Comparison of ENCODE assay signal across 20 cellular contexts in genomic region chr2:118837067-118837466, GRCh38. TPM values are rescaled to one million over a fixed set of nuclear protein-coding genes. Genes with fewer than 3 reads are reported as not detected.
A peak's percentile ranks its signal among the peaks of the same experiment; 100 is the strongest.
DNase-seq lines count a peak whose midpoint lies in the region; ATAC-seq, FAIRE-seq and TF ChIP-seq lines count a peak whose summit lies in the region.
"Had no signal": no experiment of that assay in that cellular context is flagged by ENCODE, and none has a peak within 500 bp of the region (broad histone marks: within the 10 kb centered on the region; RNA-seq: fewer than 3 reads in every experiment).

No MANE protein-coding gene starts in this region.

- no peak for TF ChIP-seq EP300 in H1 (IDR thresholded peaks at IDR 0.05; ENCODE audit: borderline replicate concordance in 1 of 2, low read depth in 2 of 2, low read length in 2 of 2)

- no peak overlapping the region for H2BK20ac ChIP-seq in H1 (ENCODE audit: low read length)

- no peak overlapping the region for H3K23ac ChIP-seq in H1 (ENCODE audit: insufficient read length)

- FAIRE-seq in H1 (lab: Jason Lieb, UNC), result no peak
- FAIRE-seq: A549, GM12878, RCC 7860 had no signal

- H2AFZ ChIP-seq in GM23338 (no peak overlapping the region), H1 (ENCODE audit: low read length) (no peak overlapping the region)

- intact Hi-C loops in left ventricle myocardium superior (cut with micrococcal nuclease) (no loop called here), breast epithelium (cut with DNase I; ENCODE audit: low total_unique reads) (no loop called here)

- CTCF ChIA-PET in H1 (lab: Charles Lee; ENCODE audit: partially characterized antibody), result interaction anchor here (4.5 kb wide), 1 partner anchor 11 kb away, joined by 13 read pairs; no protein-coding TSS in a partner anchor

- H3K14ac ChIP-seq in H1 (ENCODE audit: insufficient read length), result no peak overlapping the region

- H3K36me3 ChIP-seq in GM23338 (ENCODE audit: insufficient read depth) (no peaks in the 10 kb centered on the region), H1 (ENCODE audit: control insufficient read depth in 2 of 4, insufficient read depth in 4 of 4, low read length in 3 of 4) (peaks cover 0 to 15% (median 0%) of the 10 kb centered on the region in 4 experiments; a peak in 1 of 8 replicates), breast epithelium (no peaks in the 10 kb centered on the region)
- H3K36me3 ChIP-seq: BE2C had no signal

- POLR2A ChIA-PET in H1 (lab: Charles Lee; ENCODE audit: partially characterized antibody), result interaction anchor here (1.2 kb wide), 2 partner anchors 8 to 14 kb away, joined by 3 read pairs; no protein-coding TSS in a partner anchor

- peaks cover 24% of the 10 kb centered on the region for H4K20me1 ChIP-seq in GM23338 (replicated peaks; ENCODE audit: insufficient read depth)
- H4K20me1 ChIP-seq in H1 (replicated peaks in 1 of 2; ENCODE audit: control insufficient read depth in 1 of 2, insufficient read depth in 2 of 2, low read length in 2 of 2), result peaks cover 14 to 16% of the 10 kb centered on the region in 2 experiments

- no peak overlapping the region for H3K9ac ChIP-seq in H1 (replicated peaks in 1 of 4; ENCODE audit: extremely low read depth in 1 of 4, low read depth in 3 of 4, low read length in 3 of 4)

- H3K79me1 ChIP-seq in H1 (ENCODE audit: low read depth, low read length), result no peaks in the 10 kb centered on the region

- H3K4me3 ChIP-seq in GM23338 (peak overlapping the region; percentile 69), H1 (ENCODE audit: extremely low read depth in 1 of 4, insufficient read depth in 2 of 4, low read depth in 3 of 4, low read length in 4 of 4) (peak overlapping the region in 1 of 4 experiments; percentile 63; a peak in 2 of 8 replicates), breast epithelium (no peak overlapping the region)
- H3K4me3 ChIP-seq: GM12878, MG63, SJSA1 had no signal

- H2BK120ac ChIP-seq in H1 (replicated peaks; ENCODE audit: low read depth, low read length), result no peak overlapping the region

- H3K4me1 Mint-ChIP-seq in GM23338 (peaks cover 41% of the 10 kb centered on the region), neural crest cell (peaks cover 15% of the 10 kb centered on the region), type B pancreatic cell (ENCODE audit: unreplicated experiment) (peaks cover 6% of the 10 kb centered on the region)

- no peaks in the 10 kb centered on the region for H3K9me2 ChIP-seq in GM23338 (ENCODE audit: insufficient read depth)

- H3K9me3 ChIP-seq in H1 (ENCODE audit: insufficient read depth in 2 of 2, low read depth in 1 of 2, low read length in 1 of 2), result no peaks in the 10 kb centered on the region; a peak in 1 of 4 replicates
- H3K9me3 ChIP-seq in breast epithelium, result no peaks in the 10 kb centered on the region
- H3K9me3 ChIP-seq: A549, BE2C, MG63, SJSA1 had no signal

- H3K79me2 ChIP-seq in GM23338 (replicated peaks; ENCODE audit: insufficient read depth) (no peaks in the 10 kb centered on the region), H1 (ENCODE audit: control insufficient read depth in 1 of 2, insufficient read depth in 2 of 2, low read length in 2 of 2) (no peaks in the 10 kb centered on the region)

- peaks cover 8% of the 10 kb centered on the region; the same call in 1 of the 2 replicates for H3F3A ChIP-seq in GM23338 (replicated peaks; ENCODE audit: low read depth)

- no peak overlapping the region for H2BK5ac ChIP-seq in H1 (ENCODE audit: low read depth, low read length)

- 16% methylated on average over 8 of the region's 9 CpGs; no CpG with 5 or more reads in 1 of the 2 experiments for WGBS in H1 (ENCODE audit: extremely low coverage in 1 of 2, insufficient coverage in 1 of 2, insufficient read length in 1 of 2, insufficient replicate concordance in 2 of 2, low coverage in 1 of 2, low lambda C conversion rate in 2 of 2, missing lambda C conversion rate in 1 of 2), 2 experiments

- H3K4me1 ChIP-seq in GM23338 (ENCODE audit: insufficient read depth), result peaks cover 55% of the 10 kb centered on the region
- peaks cover 5 to 39% (median 27%) of the 10 kb centered on the region in 4 experiments for H3K4me1 ChIP-seq in H1 (replicated peaks in 1 of 4; ENCODE audit: control insufficient read depth in 3 of 4, insufficient read depth in 4 of 4, low read length in 3 of 4)
- peaks cover 0 to 3% of the 10 kb centered on the region in 2 donors for H3K4me1 ChIP-seq in breast epithelium
- H3K4me1 ChIP-seq: BE2C had no signal

- peak overlapping the region; percentile 91 for H3K4me2 ChIP-seq in GM23338
- H3K4me2 ChIP-seq in H1 (ENCODE audit: insufficient read depth in 1 of 2, low read depth in 2 of 2, low read length in 2 of 2), result peak overlapping the region; percentile 35 to 88; a peak in 3 of 4 replicates

- H3K4ac ChIP-seq in H1 (replicated peaks; ENCODE audit: insufficient read length, low read depth, low read length), result no peak overlapping the region

- H3K27me3 Mint-ChIP-seq in GM23338 (ENCODE audit: insufficient read depth, low read depth, poor library complexity), result peaks cover 100% of the 10 kb centered on the region
- peaks cover 100% of the 10 kb centered on the region for H3K27me3 Mint-ChIP-seq in neural crest cell (ENCODE audit: low read depth)
- H3K27me3 Mint-ChIP-seq in type B pancreatic cell, result peaks cover 99% of the 10 kb centered on the region

- no peak for ATAC-seq in GM23338
- no peak for ATAC-seq in left ventricle myocardium superior
- ATAC-seq: GM12878, Right ventricle myocardium inferior had no signal

- H4K5ac ChIP-seq in H1 (ENCODE audit: insufficient read length, low read depth, low read length), result no peak overlapping the region

- H2BK15ac ChIP-seq in H1 (ENCODE audit: low read length), result no peak overlapping the region

- H2BK12ac ChIP-seq in H1 (ENCODE audit: low read depth, low read length), result peak overlapping the region; percentile 50; the same call in 1 of the 2 replicates

- H3K4me3 Mint-ChIP-seq in GM23338 (peak overlapping the region; percentile 71; the same call in 2 of the 3 replicates), neural crest cell (peak overlapping the region; percentile 87), type B pancreatic cell (peak overlapping the region; percentile 86)

- DNase-seq in GM23338 (ENCODE audit: low spot score) (peak; percentile 36), H1 (ENCODE audit: low read depth in 1 of 2, low spot score in 2 of 2) (no peak), neural crest cell (ENCODE audit: low read depth, low spot score) (no peak), type B pancreatic cell (ENCODE audit: extremely low spot score, unreplicated experiment) (peak; percentile 56), left ventricle myocardium superior (no peak), breast epithelium (ENCODE audit: low spot score in 2 of 2) (no peak), islet precursor cell (no peak)
- DNase-seq: BE2C, EL, MG63, NCI-H1417, NCI-H1694 treated with DMSO at 0.1 percent for 48 hours, NCI-H2081 treated with DMSO at 0.1 percent for 48 hours, NCI-H2171 treated with DMSO at 0.1 percent for 48 hours, OCI-M1 had no signal

- no peak overlapping the region for H4K91ac ChIP-seq in H1 (replicated peaks; ENCODE audit: insufficient read length, low read length)

- H3K27ac ChIP-seq in GM23338 (ENCODE audit: low read depth), result no peak overlapping the region
- H3K27ac ChIP-seq in H1 (ENCODE audit: low read depth, low read length), result no peak overlapping the region
- H3K27ac ChIP-seq in breast epithelium, result no peak overlapping the region
- H3K27ac ChIP-seq: SJSA1 had no signal

- H3K27ac Mint-ChIP-seq in GM23338, result no peak overlapping the region
- H3K27ac Mint-ChIP-seq in neural crest cell (ENCODE audit: unreplicated experiment), result no peak overlapping the region
- no peak overlapping the region for H3K27ac Mint-ChIP-seq in type B pancreatic cell

- no peak for TF ChIP-seq CTCF in GM23338 (conservative IDR thresholded peaks at IDR 0.05; ENCODE audit: low read depth in 2 of 2)
- no peak for TF ChIP-seq CTCF in H1 (IDR thresholded peaks at IDR 0.05; ENCODE audit: control extremely low read depth in 1 of 3, insufficient read depth in 1 of 3, low read depth in 1 of 3, low read length in 3 of 3)
- no peak for TF ChIP-seq CTCF in neural crest cell (conservative IDR thresholded peaks at IDR 0.05)
- TF ChIP-seq CTCF in type B pancreatic cell (conservative IDR thresholded peaks at IDR 0.05), result no peak
- TF ChIP-seq CTCF in breast epithelium (IDR thresholded peaks at IDR 0.05), result no peak

- peaks cover 18% of the 10 kb centered on the region; the same call in 1 of the 2 replicates for H3K23me2 ChIP-seq in H1 (ENCODE audit: low read depth, low read length)

- H3K9me3 Mint-ChIP-seq in GM23338, result no peaks in the 10 kb centered on the region; the same call in 1 of the 3 replicates
- H3K9me3 Mint-ChIP-seq in neural crest cell, result no peaks in the 10 kb centered on the region
- no peaks in the 10 kb centered on the region for H3K9me3 Mint-ChIP-seq in type B pancreatic cell

- no peak overlapping the region for H2AK5ac ChIP-seq in H1 (ENCODE audit: low read depth, low read length)

- H3K27me3 ChIP-seq in GM23338 (ENCODE audit: insufficient read depth), result peaks cover 100% of the 10 kb centered on the region
- H3K27me3 ChIP-seq in H1 (replicated peaks in 1 of 4; ENCODE audit: control insufficient read depth in 3 of 4, extremely low read depth in 1 of 4, insufficient read depth in 3 of 4, low read length in 3 of 4), result peaks cover 99 to 100% (median 100%) of the 10 kb centered on the region in 4 experiments
- H3K27me3 ChIP-seq in breast epithelium, result peaks cover 0 to 99% of the 10 kb centered on the region in 2 donors
- H3K27me3 ChIP-seq: MG63, SJSA1 had no signal

- TF ChIP-seq POLR2A in H1 (IDR thresholded peaks at IDR 0.05; ENCODE audit: control extremely low read depth in 1 of 2, low read depth in 2 of 2, low read length in 2 of 2), result no peak
- no peak for TF ChIP-seq POLR2A in breast epithelium (IDR thresholded peaks at IDR 0.05)

- no peak overlapping the region for H4K8ac ChIP-seq in H1 (ENCODE audit: extremely low read depth, insufficient read depth, low read length)

- peak overlapping the region; percentile 56; the same call in 1 of the 2 replicates for H3K18ac ChIP-seq in H1 (ENCODE audit: extremely low read depth, low read length)

- TF ChIP-seq RAD21 in H1 (IDR thresholded peaks at IDR 0.05 in 1 of 2, conservative IDR thresholded peaks at IDR 0.05 in 1 of 2; ENCODE audit: low read depth in 2 of 2, low read length in 2 of 2), result no peak

- H3K36me3 Mint-ChIP-seq in GM23338 (ENCODE audit: low read depth) (no peaks in the 10 kb centered on the region), neural crest cell (ENCODE audit: low read depth) (peaks cover 3% of the 10 kb centered on the region), type B pancreatic cell (peaks cover 6% of the 10 kb centered on the region)

- H3K56ac ChIP-seq in H1 (replicated peaks; ENCODE audit: insufficient read length, low read depth, low read length), result no peak overlapping the region

RNA-seq across cellular contexts. Expression of gene EN1, which starts 10.4 kb away (rescaled TPM):
- total RNA-seq in GM23338 (2014; rRNA removed; shearing (Covaris generic)), result 0.24 TPM in 1 of 2 replicates, not detected in the other
- 0.09 and 0.21 TPM in 2 replicates for polyA plus RNA-seq in GM23338 (2016; fragmentation: Nextera tagmentation; extraction: Ambion mirVana)
- not detected in 2 replicates for total RNA-seq in H1 (2021; fragmentation: NEBNext Ultra II Directional; extraction: Animal tissue kit (Norgen Biotek cat#: 25700))
- not detected in 2 replicates for polyA plus RNA-seq in H1 (2011; rRNA removed)
- polyA plus RNA-seq in H1 (2011; cell fraction: cytosol; rRNA removed), result not detected
- polyA plus RNA-seq in H1 (2011; cell fraction: nucleus; rRNA removed), result not detected
- 0.48 TPM in 1 of 4 replicates, not detected in the others for polyA plus RNA-seq in H1 (2012, experiment 1 of 2)
- polyA plus RNA-seq in H1 (2012, experiment 2 of 2), result not detected
- polyA plus RNA-seq in H1 (2013, experiment 1 of 2), result not detected
- polyA plus RNA-seq in H1 (2013, experiment 2 of 2), result 0.04 TPM
- polyA minus RNA-seq in H1 (2011; rRNA and poly(A)+ RNA removed), result not detected in 2 replicates
- not detected for polyA minus RNA-seq in H1 (2011; cell fraction: cytosol; rRNA and poly(A)+ RNA removed)
- polyA minus RNA-seq in H1 (2011; cell fraction: nucleus; rRNA and poly(A)+ RNA removed), result not detected
- 12.6 and 13.9 TPM in 2 replicates for total RNA-seq in neural crest cell
- total RNA-seq in type B pancreatic cell (ENCODE audit: low replicate concordance), result 0.57 and 2.7 TPM in 2 replicates
- total RNA-seq in left ventricle myocardium superior, result not detected
- 1 to 10 TPM in 2 of 3 donors, under 1 TPM in 1; 0.29 to 6.4 (median 1.6) TPM for total RNA-seq in breast epithelium
- total RNA-seq: GM12878, Right ventricle myocardium inferior had no signal
- polyA plus RNA-seq: GM12878 had no signal

Comparison
In these comparisons a context has a peak if more than half of its experiments do, and no peak if none do; other contexts are left out.
1. DNase-seq: peak in GM23338 (single experiment) and type B pancreatic cell (single experiment); none in H1 (0 of 2), neural crest cell (single experiment), left ventricle myocardium superior (single experiment), breast epithelium (0 of 2) and islet precursor cell (single experiment).
2. Peak in every context shown above with its lines, with median percentiles within 50 percentile points of each other: H3K4me3 Mint-ChIP-seq.